Comparison of ENCODE assay signal across 1 cellular context in genomic region chr3:58633157-58633865, GRCh38.
TF ChIP-seq lines count a peak whose summit lies in the region.

No MANE protein-coding gene starts in this region.

TF ChIP-seq in K562, 482 proteins besides CTCF, POLR2A, EP300 and RAD21 (continued from another document):
- no peak for TF ChIP-seq ZNF592 (IDR thresholded peaks at IDR 0.05)
